ENCODE assay signal across 25 cellular contexts in the genomic region with DNA sequence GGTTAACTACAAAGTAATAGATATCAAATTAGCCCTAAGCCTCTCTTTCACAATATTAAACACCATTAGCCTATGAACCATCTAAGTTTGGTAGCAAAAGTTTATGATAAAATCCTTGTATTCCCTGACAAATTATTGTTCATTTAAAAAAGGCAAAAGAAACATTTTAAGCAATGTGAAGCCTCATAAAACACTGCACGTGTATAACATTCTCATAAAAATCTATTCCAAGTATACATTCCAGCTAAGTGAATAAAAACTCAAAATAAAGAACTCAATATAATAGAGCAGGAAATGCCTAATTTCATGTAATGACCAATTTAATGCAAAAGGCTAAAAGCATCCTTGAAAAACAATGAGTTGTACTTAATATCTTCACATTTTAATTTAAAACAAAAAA. TPM values are rescaled to one million over a fixed set of nuclear protein-coding genes. Genes with fewer than 3 reads are reported as not detected.
DNase-seq lines count a peak whose midpoint lies in the region; ATAC-seq, FAIRE-seq and TF ChIP-seq lines count a peak whose summit lies in the region.
"Had no signal": no experiment of that assay in that cellular context is flagged by ENCODE, and none has a peak within 500 bp of the region (broad histone marks: within the 10 kb centered on the region; RNA-seq: fewer than 3 reads in every experiment).

No MANE protein-coding gene starts in this region.

- POLR2A ChIA-PET in A673 (lab: Charles Lee; ENCODE audit: low non-redundant PET) (no interaction called here), HEK293 (lab: Yijun Ruan, JAX) (no interaction called here), WTC11 (lab: Charles Lee) (no interaction called here)

- no peak for ATAC-seq in WTC11
- ATAC-seq in gastroesophageal sphincter: no peak

- H3K36me3 ChIP-seq in A673 (ENCODE audit: insufficient read depth, low read length, poor library complexity, severe bottlenecking) (no peaks in the 10 kb centered on the region), HEK293 (ENCODE audit: control insufficient read depth in 2 of 2, insufficient read depth in 1 of 2, low read length in 2 of 2) (no peaks in the 10 kb centered on the region), transverse colon (no peaks in the 10 kb centered on the region), gastroesophageal sphincter (no peaks in the 10 kb centered on the region)
- H3K36me3 ChIP-seq: BE2C; BLaER1 treated with 17β-estradiol and CSF1 and Interleukin-3, amounts not matched to agents 10 nM and 100 nM; HAP-1 had no signal

- no peaks in the 10 kb centered on the region for H3K9me3 ChIP-seq in A673 (ENCODE audit: low read depth, low read length, poor library complexity, severe bottlenecking)
- H3K9me3 ChIP-seq in HEK293 (ENCODE audit: control insufficient read depth, insufficient read depth, low read depth, low read length): no peaks in the 10 kb centered on the region
- H3K9me3 ChIP-seq in transverse colon: no peaks in the 10 kb centered on the region
- H3K9me3 ChIP-seq in gastroesophageal sphincter: no peaks in the 10 kb centered on the region
- H3K9me3 ChIP-seq: BE2C; BLaER1 treated with 17β-estradiol and CSF1 and Interleukin-3, amounts not matched to agents 10 nM and 100 nM; HAP-1 had no signal

- in situ Hi-C loops in transverse colon (cut with MboI; ENCODE audit: low pct_ligation_motif_present in 1 of 4, low pct_unique_long_range_greater_than_20kb in 1 of 4, low sequenced_read_pairs in 3 of 4): no loop called here

- intact Hi-C loops in A673 (cut with micrococcal nuclease; ENCODE audit: unreplicated experiment): no loop called here
- intact Hi-C loops in transverse colon (cut with DNase I; ENCODE audit: low total_unique reads): no loop called here

- WGBS in transverse colon (ENCODE audit: low coverage in 1 of 2), 2 donors: 21 to 38% methylated on average over 1 of the region's 1 CpG
- 40 to 55% methylated on average over 1 of the region's 1 CpG for WGBS in gastroesophageal sphincter (ENCODE audit: low coverage in 1 of 2), 2 donors

- H3K27ac Mint-ChIP-seq in WTC11: peak overlapping the region; percentile 48

- H3K4me3 ChIP-seq in A673 (ENCODE audit: low read depth, low read length, poor library complexity, severe bottlenecking): no peak overlapping the region
- H3K4me3 ChIP-seq in HEK293 (ENCODE audit: low read depth, low read length): no peak overlapping the region
- no peak overlapping the region for H3K4me3 ChIP-seq in transverse colon
- H3K4me3 ChIP-seq in gastroesophageal sphincter: no peak overlapping the region
- H3K4me3 ChIP-seq: BLaER1 treated with 17β-estradiol and CSF1 and Interleukin-3, amounts not matched to agents 10 nM and 100 nM; HAP-1 had no signal

- TF ChIP-seq CTCF in A673 (conservative IDR thresholded peaks at IDR 0.05; ENCODE audit: low read depth, low read length): no peak
- TF ChIP-seq CTCF in HEK293 (tag by site-specific recombination; IDR thresholded peaks at IDR 0.05): no peak
- no peak for TF ChIP-seq CTCF in WTC11 (IDR thresholded peaks at IDR 0.05)
- TF ChIP-seq CTCF in transverse colon (IDR thresholded peaks at IDR 0.05): no peak
- no peak for TF ChIP-seq CTCF in gastroesophageal sphincter (IDR thresholded peaks at IDR 0.05)

- peaks cover 2% of the 10 kb centered on the region; the same call in 1 of the 2 replicates for H3K36me3 Mint-ChIP-seq in WTC11

- FAIRE-seq in islet of Langerhans (lab: Jason Lieb, UNC) (peak; percentile 69), frontal cortex (lab: Jason Lieb, UNC) (no peak)
- FAIRE-seq: A204.1, G401.6, GM12892, GM19239, H54 had no signal

- TF ChIP-seq POLR2A in transverse colon (IDR thresholded peaks at IDR 0.05) (no peak), gastroesophageal sphincter (IDR thresholded peaks at IDR 0.05) (no peak)

- TF ChIP-seq EP300 in transverse colon (IDR thresholded peaks at IDR 0.05; ENCODE audit: low read depth): no peak
- no peak for TF ChIP-seq EP300 in gastroesophageal sphincter (IDR thresholded peaks at IDR 0.05)

- CTCF ChIA-PET in A673 (lab: Charles Lee) (no interaction called here), HEK293 (lab: Yijun Ruan, JAX) (no interaction called here), WTC11 (lab: Charles Lee) (no interaction called here)

- no peaks in the 10 kb centered on the region for H3K9me3 Mint-ChIP-seq in WTC11
- H3K9me3 Mint-ChIP-seq: CD4-positive, alpha-beta memory T cell had no signal

- H3K27me3 ChIP-seq in A673 (replicated peaks; ENCODE audit: insufficient read depth, low read depth, low read length, poor library complexity) (peaks cover 23% of the 10 kb centered on the region), transverse colon (no peaks in the 10 kb centered on the region), gastroesophageal sphincter (no peaks in the 10 kb centered on the region)
- H3K27me3 ChIP-seq: BE2C; BLaER1 treated with 17β-estradiol and CSF1 and Interleukin-3, amounts not matched to agents 10 nM and 100 nM had no signal

- H3K27me3 Mint-ChIP-seq in WTC11 (ENCODE audit: low read depth): no peaks in the 10 kb centered on the region
- H3K27me3 Mint-ChIP-seq: CD4-positive, alpha-beta memory T cell had no signal

- peak; percentile 16 for DNase-seq in A673 (ENCODE audit: low spot score)
- DNase-seq in WTC11 (ENCODE audit: low spot score): no peak
- DNase-seq in NCI-H1105 (lab: John Stamatoyannopoulos, UW): no peak
- no peak for DNase-seq in frontal cortex (ENCODE audit: low spot score in 2 of 2)
- DNase-seq in transverse colon: no peak
- DNase-seq: ACHN; AML-193; BE2C; Calu3; CD4-positive, alpha-beta memory T cell; COR-L47; DMS53; DMS79 treated with DMSO at 0.1 percent for 48 hours; GOT3 had no signal

- H3K4me1 ChIP-seq in A673 (ENCODE audit: insufficient read depth, low read length, poor library complexity, severe bottlenecking): peaks cover 6% of the 10 kb centered on the region
- peaks cover 2% of the 10 kb centered on the region; the same call in 1 of the 2 replicates for H3K4me1 ChIP-seq in HEK293 (ENCODE audit: control insufficient read depth, insufficient read depth, low read length)
- H3K4me1 ChIP-seq in transverse colon: peaks cover 0 to 23% (median 0%) of the 10 kb centered on the region in 4 donors
- H3K4me1 ChIP-seq in gastroesophageal sphincter: peaks cover 0 to 18% (median 0%) of the 10 kb centered on the region in 3 donors
- H3K4me1 ChIP-seq: BLaER1 treated with 17β-estradiol and CSF1 and Interleukin-3, amounts not matched to agents 10 nM and 100 nM had no signal

- no TSS peak for BruUV-seq in A673 (replicated peaks; lab: Mats Ljungman, UMichigan)

- no peak overlapping the region for H3K27ac ChIP-seq in A673 (ENCODE audit: low read depth, low read length, poor library complexity, severe bottlenecking)
- no peak overlapping the region for H3K27ac ChIP-seq in HEK293 (ENCODE audit: extremely low read depth, low read depth, low read length)
- no peak overlapping the region for H3K27ac ChIP-seq in transverse colon
- H3K27ac ChIP-seq in gastroesophageal sphincter: no peak overlapping the region
- H3K27ac ChIP-seq: 22Rv1; BLaER1 treated with 17β-estradiol and CSF1 and Interleukin-3, amounts not matched to agents 10 nM and 100 nM had no signal

- peaks cover 48% of the 10 kb centered on the region for H3K4me1 Mint-ChIP-seq in WTC11

- no peak overlapping the region for H3K4me3 Mint-ChIP-seq in WTC11
- H3K4me3 Mint-ChIP-seq: CD4-positive, alpha-beta memory T cell had no signal

TF ChIP-seq in HEK293, 187 proteins besides CTCF, POLR2A, EP300 and RAD21 (continues in another document):
- TF ChIP-seq ZNF335 (tag by site-specific recombination; conservative IDR thresholded peaks at IDR 0.05) (no peak), BCL11A (tag by site-specific recombination; IDR thresholded peaks at IDR 0.05; ENCODE audit: low read depth) (no peak), ZNF433 (tag by site-specific recombination; IDR thresholded peaks at IDR 0.05; ENCODE audit: low read depth) (no peak), ZNF266 (tag by site-specific recombination; IDR thresholded peaks at IDR 0.05; ENCODE audit: low read depth) (no peak), PRDM6 (tag by site-specific recombination; IDR thresholded peaks at IDR 0.05) (peak; percentile 65), ZNF146 (tag by site-specific recombination; IDR thresholded peaks at IDR 0.05) (no peak)

TF ChIP-seq in WTC11, 78 proteins besides CTCF, POLR2A, EP300 and RAD21:
- TF ChIP-seq SMAD3 (CRISPR knock-in tag; IDR thresholded peaks at IDR 0.05; ENCODE audit: borderline replicate concordance) (no peak), ATF3 (CRISPR knock-in tag; conservative IDR thresholded peaks at IDR 0.05) (no peak), ZNF671 (CRISPR knock-in tag; IDR thresholded peaks at IDR 0.05) (no peak), KAT7 (CRISPR knock-in tag; IDR thresholded peaks at IDR 0.05; ENCODE audit: borderline replicate concordance) (no peak)

RNA-seq across cellular contexts. Expression of gene TNIK, which starts 27.7 kb away (rescaled TPM):
- total RNA-seq in A673 (2021): 0.69 and 1.5 TPM in 2 replicates
- total RNA-seq in WTC11 (2021): 50.3 to 53.0 TPM (median 51.9 TPM) in 3 replicates
- 75.4 TPM for total RNA-seq in frontal cortex
- 10 to 100 TPM; 32.9 to 52.0 (median 40.2) TPM for total RNA-seq in transverse colon
- total RNA-seq in gastroesophageal sphincter: 10 to 100 TPM; 32.9 to 41.7 (median 38.0) TPM

Comparison
In these comparisons a context has a peak if more than half of its experiments do, and no peak if none do; other contexts are left out.
1. RNA of gene TNIK, which starts 27.7 kb away (total RNA-seq): 75.4 TPM in frontal cortex (single experiment), 50.3 to 53.0 TPM in WTC11, 32.9 to 52.0 TPM in transverse colon and 32.9 to 41.7 TPM in gastroesophageal sphincter; 0.69 to 1.5 TPM in A673; every median in the first group is over 10 times any median in the second.